ENCODE assay signal across 19 cellular contexts in genomic region chr1:178161516-178161915, GRCh38.
"Had no signal": no experiment of that assay in that cellular context is flagged by ENCODE, and none has a peak within 500 bp of the region (broad histone marks: within the 10 kb centered on the region; RNA-seq: fewer than 3 reads in every experiment).

No MANE protein-coding gene starts in this region.

- ATAC-seq: activated CD8-positive, alpha-beta T cell treated with anti-CD3 and anti-CD28 coated beads, Interleukin-2, amount 10 ng/mL, durations not matched to agents 7 days and 5 days; lower lobe of right lung; stimulated activated effector memory CD8-positive, alpha-beta T cell treated with anti-CD3 and anti-CD28 coated beads, Interleukin-12 subunit alpha, Interleukin-12 subunit beta, amount 100 ng/mL, for 72 hours; upper lobe of right lung had no signal

- DNase-seq: activated CD4-positive, alpha-beta T cell treated with anti-CD3 and anti-CD28 coated beads, Interleukin-2, amount 10 ng/mL, durations not matched to agents 24 days and 14 days; activated CD4-positive, CD25-positive, alpha-beta regulatory T cell; activated CD8-positive, alpha-beta memory T cell treated with anti-CD3 and anti-CD28 coated beads, Interleukin-2, amount 50 U/mL, for 48 hours; activated CD8-positive, alpha-beta T cell treated with anti-CD3 and anti-CD28 coated beads, Interleukin-2, amount 10 ng/mL, durations not matched to agents 7 days and 5 days; activated naive CD4-positive, alpha-beta T cell; aorta; foreskin melanocyte; head of caudate nucleus; lower lobe of right lung; retina; upper lobe of right lung had no signal

- H3K4me2 ChIP-seq: neural progenitor cell had no signal

- H3K4me1 Mint-ChIP-seq: activated CD4-positive, alpha-beta T cell treated with anti-CD3 and anti-CD28 coated beads, Interleukin-2, amount 10 ng/mL, durations not matched to agents 24 days and 14 days; mesothelial cell of epicardium; neural progenitor cell; stimulated activated effector memory CD8-positive, alpha-beta T cell treated with anti-CD3 and anti-CD28 coated beads, Interleukin-12 subunit alpha, Interleukin-12 subunit beta, amount 100 ng/mL, for 72 hours had no signal

- H2AFZ ChIP-seq: neural progenitor cell, parathyroid adenoma had no signal

- H3K9ac ChIP-seq: neural progenitor cell, parathyroid adenoma had no signal

- H3K9me3 ChIP-seq: breast epithelium, lower lobe of right lung, thoracic aorta, upper lobe of right lung had no signal

- H3K4me3 Mint-ChIP-seq: activated CD4-positive, alpha-beta T cell treated with anti-CD3 and anti-CD28 coated beads, Interleukin-2, amount 10 ng/mL, durations not matched to agents 24 days and 14 days; activated CD8-positive, alpha-beta T cell treated with anti-CD3 and anti-CD28 coated beads, Interleukin-2, amount 10 ng/mL, durations not matched to agents 7 days and 5 days; activated T-helper 1 cell treated with anti-CD3 and anti-CD28 coated beads, Interleukin-12 subunit alpha, Interleukin-12 subunit beta, Interleukin-2, Interleukin-4 antibody, amounts not matched to agents 30 ng/mL and 10 ng/mL and 1 ng/mL, durations not matched to agents 14 hours and 24 hours and 36 hours; mesothelial cell of epicardium; neural progenitor cell; stimulated activated effector memory CD8-positive, alpha-beta T cell treated with anti-CD3 and anti-CD28 coated beads, Interleukin-12 subunit alpha, Interleukin-12 subunit beta, amount 100 ng/mL, for 72 hours; T-helper 1 cell treated with Interleukin-12 subunit alpha and Interleukin-12 subunit beta and Interleukin-4 antibody, amounts not matched to agents 30 μg/mL and 1 μg/mL, for 36 hours had no signal

- H3K27ac ChIP-seq: breast epithelium, lower lobe of right lung, neural progenitor cell, parathyroid adenoma, thoracic aorta, upper lobe of right lung had no signal

- H3K4me1 ChIP-seq: breast epithelium, neural progenitor cell, parathyroid adenoma had no signal

- H3K27me3 Mint-ChIP-seq: activated CD4-positive, alpha-beta T cell treated with anti-CD3 and anti-CD28 coated beads, Interleukin-2, amount 10 ng/mL, durations not matched to agents 24 days and 14 days had no signal

- H3K36me3 Mint-ChIP-seq: mesothelial cell of epicardium; neural progenitor cell; stimulated activated effector memory CD8-positive, alpha-beta T cell treated with anti-CD3 and anti-CD28 coated beads, Interleukin-12 subunit alpha, Interleukin-12 subunit beta, amount 100 ng/mL, for 72 hours had no signal

- H3K27me3 ChIP-seq: breast epithelium, neural progenitor cell, upper lobe of right lung had no signal

- H3K36me3 ChIP-seq: breast epithelium, lower lobe of right lung, neural progenitor cell, thoracic aorta, upper lobe of right lung had no signal

- H3K79me2 ChIP-seq: parathyroid adenoma had no signal

- H3K27ac Mint-ChIP-seq: activated CD4-positive, alpha-beta T cell treated with anti-CD3 and anti-CD28 coated beads, Interleukin-2, amount 10 ng/mL, durations not matched to agents 24 days and 14 days; activated CD8-positive, alpha-beta T cell treated with anti-CD3 and anti-CD28 coated beads, Interleukin-2, amount 10 ng/mL, durations not matched to agents 7 days and 5 days; activated T-helper 1 cell treated with anti-CD3 and anti-CD28 coated beads, Interleukin-12 subunit alpha, Interleukin-12 subunit beta, Interleukin-2, Interleukin-4 antibody, amounts not matched to agents 30 ng/mL and 10 ng/mL and 1 ng/mL, durations not matched to agents 14 hours and 24 hours and 36 hours; mesothelial cell of epicardium; neural progenitor cell; stimulated activated effector memory CD8-positive, alpha-beta T cell treated with anti-CD3 and anti-CD28 coated beads, Interleukin-12 subunit alpha, Interleukin-12 subunit beta, amount 100 ng/mL, for 72 hours; T-helper 1 cell treated with Interleukin-12 subunit alpha and Interleukin-12 subunit beta and Interleukin-4 antibody, amounts not matched to agents 30 μg/mL and 1 μg/mL, for 36 hours had no signal

- H3K4me3 ChIP-seq: breast epithelium, lower lobe of right lung, neural progenitor cell, thoracic aorta, upper lobe of right lung had no signal
